In genomic region chr1:10744654-10745238, GRCh38 we compare ENCODE assay signal across 1 cellular context.
TF ChIP-seq lines count a peak whose summit lies in the region.

No MANE protein-coding gene starts in this region.

TF ChIP-seq in HCT116, 20 proteins besides CTCF, POLR2A, EP300 and RAD21:
- no peak for TF ChIP-seq REST (IDR thresholded peaks at IDR 0.05; ENCODE audit: low read depth)
- TF ChIP-seq ELF1 (IDR thresholded peaks at IDR 0.05; ENCODE audit: borderline replicate concordance, low read depth): no peak
- no peak for TF ChIP-seq SRF (IDR thresholded peaks at IDR 0.05; ENCODE audit: low read depth)
- TF ChIP-seq CEBPB (IDR thresholded peaks at IDR 0.05; ENCODE audit: low read depth): no peak
TF ChIP-seq in HCT116: peak in this region for 0.
